10 cellular contexts compared by ENCODE assay signal in genomic region chr12:77999074-77999715, GRCh38.
DNase-seq lines count a peak whose midpoint lies in the region; ATAC-seq and TF ChIP-seq lines count a peak whose summit lies in the region.
"Had no signal": no experiment of that assay in that cellular context is flagged by ENCODE, and none has a peak within 500 bp of the region (broad histone marks: within the 10 kb centered on the region; RNA-seq: fewer than 3 reads in every experiment).

No MANE protein-coding gene starts in this region.

- no peaks in the 10 kb centered on the region for H3K9me3 Mint-ChIP-seq in memory B cell

- no peaks in the 10 kb centered on the region for H3K27me3 Mint-ChIP-seq in memory B cell

- H3K27ac ChIP-seq in HL-60 (replicated peaks) = peak overlapping the region; percentile 85
- no peak overlapping the region for H3K27ac ChIP-seq in colonic mucosa
- H3K27ac ChIP-seq: skin epidermis had no signal

- H3K4me3 ChIP-seq in HL-60 (replicated peaks; ENCODE audit: insufficient read depth, low read length) = no peak overlapping the region
- no peak overlapping the region for H3K4me3 ChIP-seq in colonic mucosa
- H3K4me3 ChIP-seq: skin epidermis had no signal

- H3K4me1 ChIP-seq in colonic mucosa = peaks cover 4% of the 10 kb centered on the region

- DNase-seq in HL-60 (ENCODE audit: low read depth in 1 of 2, low spot score in 1 of 2) (peak; percentile 51 to 69), memory B cell (ENCODE audit: low spot score in 2 of 2) (peak in 1 of 2 donors; percentile 13), colonic mucosa (no peak), NCI-H510A (lab: John Stamatoyannopoulos, UW) (no peak), NCI-H2081 treated with DMSO at 0.1 percent for 48 hours (lab: John Stamatoyannopoulos, UW) (no peak), cardiac septum (ENCODE audit: low spot score) (no peak)
- DNase-seq: NCI-H1048 had no signal

- intact Hi-C loops in colonic mucosa (cut with DNase I) = no loop called here
- intact Hi-C loops in cardiac septum (cut with DNase I) = no loop called here

- no peak for TF ChIP-seq CTCF in HL-60 (IDR thresholded peaks at IDR 0.05; ENCODE audit: insufficient read depth, low read length)
- TF ChIP-seq CTCF in colonic mucosa (IDR thresholded peaks at IDR 0.05) = no peak

- ATAC-seq in GM18520 (IDR thresholded peaks at IDR 0.05; ENCODE audit: unreplicated experiment) (peak; percentile 68), HG02588 (IDR thresholded peaks at IDR 0.05; ENCODE audit: unreplicated experiment) (peak; percentile 56), memory B cell (ENCODE audit: low read depth) (peak; percentile 91)

- H3K4me1 Mint-ChIP-seq in memory B cell = peaks cover 15% of the 10 kb centered on the region

- no peaks in the 10 kb centered on the region for H3K36me3 Mint-ChIP-seq in memory B cell

- no peak overlapping the region for H3K9ac ChIP-seq in colonic mucosa (ENCODE audit: low read depth in 2 of 2, low read length in 2 of 2)

- peak overlapping the region; percentile 89 for H3K27ac Mint-ChIP-seq in memory B cell

- H3K9me3 ChIP-seq in colonic mucosa = no peaks in the 10 kb centered on the region

- peak overlapping the region; percentile 67 for H3K4me3 Mint-ChIP-seq in memory B cell

- H3K36me3 ChIP-seq in colonic mucosa = no peaks in the 10 kb centered on the region

- H3K27me3 ChIP-seq in HL-60 (ENCODE audit: insufficient read depth, poor library complexity, severe bottlenecking) = no peaks in the 10 kb centered on the region
- no peaks in the 10 kb centered on the region for H3K27me3 ChIP-seq in colonic mucosa

Comparison
In these comparisons a context has a peak if more than half of its experiments do, and no peak if none do; other contexts are left out.
1. DNase-seq: peak in HL-60 (2 of 2); none in colonic mucosa (single experiment), NCI-H510A (single experiment), NCI-H2081 treated with DMSO at 0.1 percent for 48 hours (single experiment) and cardiac septum (single experiment).
2. Peak in every context shown above with its lines, with median percentiles within 50 percentile points of each other: ATAC-seq.